In the genomic region with DNA sequence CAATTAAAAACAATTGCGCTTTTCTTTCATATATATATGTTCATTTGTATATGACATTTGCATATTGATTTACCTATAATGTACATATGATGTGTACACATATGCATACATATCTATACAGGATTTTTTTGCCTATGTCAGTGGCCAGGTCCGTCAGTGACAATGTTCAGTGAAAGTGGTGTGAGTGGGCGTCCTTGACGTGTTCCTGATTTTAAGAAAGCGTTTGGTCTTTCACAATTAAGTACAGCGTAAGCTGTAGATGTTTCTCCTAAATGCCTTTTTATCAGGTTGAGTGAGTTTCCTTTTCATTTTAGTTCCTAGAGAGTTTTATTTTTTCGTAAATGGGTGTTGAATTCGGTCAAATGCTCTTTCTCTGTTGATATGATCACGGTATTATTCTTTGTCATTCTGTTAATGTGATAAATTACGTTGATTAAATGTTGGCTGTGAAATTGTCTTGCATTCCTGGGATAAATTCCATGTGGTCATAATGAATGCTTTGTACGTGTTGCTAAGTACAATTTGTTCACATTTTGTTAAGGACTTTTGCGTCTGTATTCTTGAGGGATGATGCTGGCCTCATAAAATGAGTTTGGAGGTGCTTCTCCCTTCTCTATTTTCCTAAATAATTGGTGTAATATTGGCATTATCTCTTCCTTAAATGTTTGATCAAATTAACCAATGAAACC, we compare ENCODE assay signal across 22 cellular contexts.
"Had no signal": no experiment of that assay in that cellular context is flagged by ENCODE, and none has a peak within 500 bp of the region (broad histone marks: within the 10 kb centered on the region; RNA-seq: fewer than 3 reads in every experiment).

No MANE protein-coding gene starts in this region.

- H3K4me1 ChIP-seq: adrenal gland, right lobe of liver had no signal

- H2AFZ ChIP-seq: hepatocyte had no signal

- DNase-seq: activated CD4-positive, alpha-beta T cell treated with anti-CD3 and anti-CD28 coated beads, Interleukin-2, amount 50 U/mL, for 4 hours; activated CD8-positive, alpha-beta memory T cell treated with anti-CD3 and anti-CD28 coated beads, Interleukin-2, amount 50 U/mL, for 48 hours; activated naive CD4-positive, alpha-beta T cell; activated T-cell treated with anti-CD3 and anti-CD28 coated beads, Interleukin-2, amount 50 U/mL, for 4 hours; effector CD4-positive, alpha-beta T cell; erythroblast; foreskin keratinocyte; immature natural killer cell; mucosa of descending colon; nucleus accumbens; right lobe of liver; stimulated activated CD4-positive, alpha-beta T cell treated with anti-CD3 and anti-CD28 coated beads, Interleukin-4, amount 100 ng/mL, for 1 hour; stimulated activated naive CD4-positive, alpha-beta T cell; T-helper 1 cell; T-helper 9 cell; testis had no signal

- ATAC-seq: activated T-cell treated with anti-CD3 and anti-CD28 coated beads, Interleukin-2, amount 50 U/mL, for 4 hours; foreskin keratinocyte; left ventricle myocardium superior; mucosa of descending colon; right lobe of liver had no signal

- H3K27ac ChIP-seq: adrenal gland, cardiac muscle cell, foreskin keratinocyte, hepatocyte, right lobe of liver, testis had no signal

- H3K27me3 ChIP-seq: adrenal gland, cardiac muscle cell, foreskin keratinocyte, hepatocyte, right lobe of liver, testis had no signal

- FAIRE-seq: endometrium had no signal

- H3K79me2 ChIP-seq: hepatocyte had no signal

- H3K4me3 ChIP-seq: adrenal gland, cardiac muscle cell, hepatocyte, mucosa of descending colon, right lobe of liver, smooth muscle cell, testis had no signal

- H3K36me3 ChIP-seq: adrenal gland, cardiac muscle cell, right lobe of liver had no signal

- H3K4me2 ChIP-seq: hepatocyte, smooth muscle cell had no signal

- H3K9me3 ChIP-seq: adrenal gland, mucosa of descending colon, right lobe of liver, testis had no signal
